ENCODE assay signal across 30 cellular contexts in the genomic region with DNA sequence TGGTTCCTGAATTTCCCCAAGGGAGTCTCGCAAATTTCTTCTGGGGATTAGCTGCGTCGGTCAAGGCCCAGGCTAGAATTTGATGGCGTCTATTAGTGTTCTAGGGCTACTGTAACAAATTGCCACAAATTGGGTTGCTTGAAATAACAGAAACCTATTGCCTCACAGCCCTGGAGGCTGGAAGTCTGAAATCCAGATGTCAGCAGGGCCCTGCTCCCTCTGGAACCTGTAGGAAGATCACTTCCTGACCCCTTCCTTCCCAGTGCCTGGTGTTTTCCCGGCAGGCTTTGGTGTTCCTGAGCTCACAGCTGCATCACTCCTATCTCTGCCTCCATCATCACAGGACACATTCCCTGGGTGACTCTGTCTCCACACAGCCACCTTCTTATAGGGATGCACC. TPM values are rescaled to one million over a fixed set of nuclear protein-coding genes. Genes with fewer than 3 reads are reported as not detected.
"Had no signal": no experiment of that assay in that cellular context is flagged by ENCODE, and none has a peak within 500 bp of the region (broad histone marks: within the 10 kb centered on the region; RNA-seq: fewer than 3 reads in every experiment).

No MANE protein-coding gene starts in this region.

- H3K4me1 ChIP-seq: esophagus squamous epithelium, tibial nerve, upper lobe of left lung had no signal

- DNase-seq: cortex of kidney; effector memory CD8-positive, alpha-beta T cell; erythroblast; esophagus squamous epithelium; head of caudate nucleus; hippocampal formation; kidney glomerular epithelial cell; mesenchymal stem cell; midbrain; naive thymus-derived CD4-positive, alpha-beta T cell; nucleus accumbens; ovary; posterior cingulate gyrus; retina; spleen; stimulated activated CD4-positive, alpha-beta T cell treated with anti-CD3 and anti-CD28 coated beads, Interleukin-4, amount 100 ng/mL, for 4 hours; stimulated activated naive B cell treated with anti-CD40 and anti-IgM and Interleukin-4, amounts not matched to agents 10 μg/mL and 1 μg/mL and 100 μg/mL, for 72 hours; upper lobe of left lung had no signal

- H3K27me3 ChIP-seq: ovary, tibial nerve, upper lobe of left lung had no signal

- ATAC-seq: effector memory CD8-positive, alpha-beta T cell; naive thymus-derived CD4-positive, alpha-beta T cell; sciatic nerve; stimulated activated naive B cell treated with anti-CD40 and anti-IgM and Interleukin-4, amounts not matched to agents 10 μg/mL and 1 μg/mL and 100 μg/mL, for 72 hours had no signal

- H3K27ac ChIP-seq: esophagus squamous epithelium, ovary, spleen, thoracic aorta, tibial nerve, upper lobe of left lung had no signal

- H3K9me3 ChIP-seq: esophagus squamous epithelium, ovary, spleen, thoracic aorta, tibial nerve, upper lobe of left lung had no signal

- H3K36me3 ChIP-seq: esophagus squamous epithelium, ovary, spleen, thoracic aorta, tibial nerve, upper lobe of left lung had no signal

- H3K4me3 ChIP-seq: esophagus squamous epithelium, ovary, spleen, thoracic aorta, tibial nerve, upper lobe of left lung had no signal

RNA-seq across cellular contexts. Expression of gene DHRS7C, which starts 24.4 kb away (rescaled TPM):
- total RNA-seq: dermis microvascular lymphatic vessel endothelial cell; esophagus squamous epithelium; fibroblast of villous mesenchyme; frontal cortex; glomerular endothelial cell; lower leg skin; lung microvascular endothelial cell; mucosa of gallbladder; naive thymus-derived CD4-positive, alpha-beta T cell; ovary; pulmonary artery endothelial cell; sciatic nerve; spleen; thoracic aorta; tibial nerve; upper lobe of left lung had no signal
- polyA plus RNA-seq: naive thymus-derived CD4-positive, alpha-beta T cell; ovary had no signal

RNA-seq across cellular contexts. Expression of gene GSG1L2, which starts 54.9 kb away (rescaled TPM):
- total RNA-seq: dermis microvascular lymphatic vessel endothelial cell; esophagus squamous epithelium; fibroblast of villous mesenchyme; frontal cortex; glomerular endothelial cell; lower leg skin; lung microvascular endothelial cell; mucosa of gallbladder; naive thymus-derived CD4-positive, alpha-beta T cell; ovary; pulmonary artery endothelial cell; sciatic nerve; skeletal muscle tissue; spleen; thoracic aorta; tibial nerve; upper lobe of left lung had no signal
- polyA plus RNA-seq: naive thymus-derived CD4-positive, alpha-beta T cell; ovary; spleen had no signal

RNA-seq across cellular contexts. Expression of gene GLP2R, which starts 58.8 kb away (rescaled TPM):
- total RNA-seq: dermis microvascular lymphatic vessel endothelial cell; frontal cortex; glomerular endothelial cell; naive thymus-derived CD4-positive, alpha-beta T cell; pulmonary artery endothelial cell; skeletal muscle tissue had no signal
- polyA plus RNA-seq: naive thymus-derived CD4-positive, alpha-beta T cell had no signal
